1 cellular context compared by ENCODE assay signal in the genomic region with DNA sequence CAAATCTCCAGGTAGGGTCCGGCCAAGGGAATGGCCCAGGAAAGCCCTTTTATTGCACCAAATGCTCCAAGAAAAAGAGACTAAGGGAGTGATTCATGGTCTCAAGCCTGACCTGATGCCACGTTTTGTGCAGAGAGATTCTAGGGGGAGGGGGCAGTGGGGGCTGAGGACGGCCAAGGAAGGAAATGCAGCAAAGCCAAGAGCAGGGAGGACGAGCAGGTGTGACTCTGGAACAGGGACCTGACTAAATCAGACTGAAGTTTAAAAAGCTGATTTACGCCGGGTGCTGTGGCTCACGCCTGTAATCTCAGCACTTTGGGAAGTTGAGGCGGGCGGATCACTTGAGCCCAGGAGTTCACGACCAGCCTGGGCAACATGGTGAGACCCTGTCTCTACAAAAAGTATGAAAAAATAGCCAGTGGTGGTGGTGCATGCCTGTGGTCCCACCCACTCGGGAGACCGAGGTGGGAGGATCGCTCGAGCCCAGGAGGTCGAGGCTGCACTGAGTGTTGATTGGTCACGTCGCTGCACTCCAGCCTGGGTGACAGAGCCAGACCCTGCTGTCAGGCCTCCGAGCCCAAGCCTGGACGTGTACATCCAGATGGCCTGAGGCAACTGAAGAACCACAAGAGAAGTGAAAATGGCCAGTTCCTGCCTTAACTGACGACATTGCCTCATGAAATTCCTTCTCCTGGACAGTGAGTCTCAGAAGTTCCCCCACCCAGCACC.
TF ChIP-seq lines count a peak whose summit lies in the region.

No MANE protein-coding gene starts in this region.

TF ChIP-seq in K562, 482 proteins besides CTCF, POLR2A, EP300 and RAD21:
- TF ChIP-seq CBX1 (IDR thresholded peaks at IDR 0.05; ENCODE audit: low read depth) (peak; percentile 29; the same call in 1 of the 2 replicates), CBX3 (IDR thresholded peaks at IDR 0.05; ENCODE audit: borderline replicate concordance in 1 of 2, low read length in 2 of 2) (peak in 1 of 2 experiments; percentile 78; a peak in 1 of 3 replicates), SMC3 (conservative IDR thresholded peaks at IDR 0.05; ENCODE audit: insufficient read depth, low read depth, low read length) (no peak), TFAP4 (CRISPR knock-in tag; IDR thresholded peaks at IDR 0.05; ENCODE audit: borderline replicate concordance) (0 out of 2 replicates have a peak, but pooled peaks have one; percentile 17)
